In genomic region chr6:120608826-120609225, GRCh38 we compare ENCODE assay signal across 2 cellular contexts.
A peak's percentile ranks its signal among the peaks of the same experiment; 100 is the strongest.
TF ChIP-seq lines count a peak whose summit lies in the region.

No MANE protein-coding gene starts in this region.

TF ChIP-seq in HCT116, 20 proteins besides CTCF, POLR2A, EP300 and RAD21:
- TF ChIP-seq SP1 (IDR thresholded peaks at IDR 0.05; ENCODE audit: low read depth): no peak
- no peak for TF ChIP-seq YY1 (IDR thresholded peaks at IDR 0.05; ENCODE audit: extremely low read depth, insufficient replicate concordance, low read depth, low read length)
- no peak for TF ChIP-seq SRF (IDR thresholded peaks at IDR 0.05; ENCODE audit: low read depth)
- TF ChIP-seq, protein P1, sequence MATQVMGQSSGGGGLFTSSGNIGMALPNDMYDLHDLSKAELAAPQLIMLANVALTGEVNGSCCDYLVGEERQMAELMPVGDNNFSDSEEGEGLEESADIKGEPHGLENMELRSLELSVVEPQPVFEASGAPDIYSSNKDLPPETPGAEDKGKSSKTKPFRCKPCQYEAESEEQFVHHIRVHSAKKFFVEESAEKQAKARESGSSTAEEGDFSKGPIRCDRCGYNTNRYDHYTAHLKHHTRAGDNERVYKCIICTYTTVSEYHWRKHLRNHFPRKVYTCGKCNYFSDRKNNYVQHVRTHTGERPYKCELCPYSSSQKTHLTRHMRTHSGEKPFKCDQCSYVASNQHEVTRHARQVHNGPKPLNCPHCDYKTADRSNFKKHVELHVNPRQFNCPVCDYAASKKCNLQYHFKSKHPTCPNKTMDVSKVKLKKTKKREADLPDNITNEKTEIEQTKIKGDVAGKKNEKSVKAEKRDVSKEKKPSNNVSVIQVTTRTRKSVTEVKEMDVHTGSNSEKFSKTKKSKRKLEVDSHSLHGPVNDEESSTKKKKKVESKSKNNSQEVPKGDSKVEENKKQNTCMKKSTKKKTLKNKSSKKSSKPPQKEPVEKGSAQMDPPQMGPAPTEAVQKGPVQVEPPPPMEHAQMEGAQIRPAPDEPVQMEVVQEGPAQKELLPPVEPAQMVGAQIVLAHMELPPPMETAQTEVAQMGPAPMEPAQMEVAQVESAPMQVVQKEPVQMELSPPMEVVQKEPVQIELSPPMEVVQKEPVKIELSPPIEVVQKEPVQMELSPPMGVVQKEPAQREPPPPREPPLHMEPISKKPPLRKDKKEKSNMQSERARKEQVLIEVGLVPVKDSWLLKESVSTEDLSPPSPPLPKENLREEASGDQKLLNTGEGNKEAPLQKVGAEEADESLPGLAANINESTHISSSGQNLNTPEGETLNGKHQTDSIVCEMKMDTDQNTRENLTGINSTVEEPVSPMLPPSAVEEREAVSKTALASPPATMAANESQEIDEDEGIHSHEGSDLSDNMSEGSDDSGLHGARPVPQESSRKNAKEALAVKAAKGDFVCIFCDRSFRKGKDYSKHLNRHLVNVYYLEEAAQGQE (IDR thresholded peaks at IDR 0.05; ENCODE audit: low read depth): no peak
- TF ChIP-seq ELF1 (IDR thresholded peaks at IDR 0.05; ENCODE audit: borderline replicate concordance, low read depth): no peak
- no peak for TF ChIP-seq ATF3 (IDR thresholded peaks at IDR 0.05)
- no peak for TF ChIP-seq MAX (IDR thresholded peaks at IDR 0.05)
- no peak for TF ChIP-seq CBX3 (IDR thresholded peaks at IDR 0.05; ENCODE audit: low read depth)
- TF ChIP-seq EZH2 (IDR thresholded peaks at IDR 0.05): no peak
- TF ChIP-seq CEBPB (IDR thresholded peaks at IDR 0.05; ENCODE audit: low read depth): no peak

TF ChIP-seq in SK-N-SH, 30 proteins besides CTCF, POLR2A, EP300 and RAD21:
- TF ChIP-seq GATA2 (CRISPR knock-in tag; IDR thresholded peaks at IDR 0.05) (no peak), GABPA (IDR thresholded peaks at IDR 0.05; ENCODE audit: low read depth) (no peak), MEF2A (IDR thresholded peaks at IDR 0.05; ENCODE audit: borderline replicate concordance, low read depth) (no peak), ELF1 (IDR thresholded peaks at IDR 0.05) (peak; percentile 51; the same call in 1 of the 2 replicates), FOSL2 (IDR thresholded peaks at IDR 0.05; ENCODE audit: borderline replicate concordance, low read depth) (no peak), TAF1 (IDR thresholded peaks at IDR 0.05; ENCODE audit: borderline replicate concordance, low read depth, low read length) (no peak)
